Comparison of ENCODE assay signal across 8 cellular contexts in genomic region chr1:37553927-37554808, GRCh38. TPM values are rescaled to one million over a fixed set of nuclear protein-coding genes. Genes with fewer than 3 reads are reported as not detected.
DNase-seq lines count a peak whose midpoint lies in the region; ATAC-seq, FAIRE-seq and TF ChIP-seq lines count a peak whose summit lies in the region.

Gene SNIP1 (minus strand): TSS chr1:37554293. CDS start chr1:37554229, 64 bp downstream.

- H2AK9ac ChIP-seq in IMR-90 (replicated peaks; ENCODE audit: low read depth, low read length, poor library complexity), result peak within 1 kb of the TSS; percentile 7

- H3K27ac ChIP-seq in CD8-positive, alpha-beta memory T cell (ENCODE audit: low read depth, low read length), result peak within 1 kb of the TSS; percentile 94
- H3K27ac ChIP-seq in IMR-90 (ENCODE audit: insufficient read depth, low read length) (peak within 1 kb of the TSS; percentile 70), OCI-LY7 (ENCODE audit: low read depth, low read length, poor library complexity, severe bottlenecking) (peak within 1 kb of the TSS; percentile 42), endothelial cell of umbilical vein (ENCODE audit: insufficient read depth, low read depth, low read length) (peak within 1 kb of the TSS; percentile 76)

- H3K14ac ChIP-seq in IMR-90 (replicated peaks; ENCODE audit: low read depth, low read length), result peak within 1 kb of the TSS; percentile 39

- H3K9ac ChIP-seq in IMR-90 (ENCODE audit: low read depth, low read length), result peak within 1 kb of the TSS; percentile 78
- H3K9ac ChIP-seq in endothelial cell of umbilical vein (replicated peaks; ENCODE audit: extremely low read depth, insufficient read depth, low read length), result peak within 1 kb of the TSS; percentile 94

- H3K56ac ChIP-seq in IMR-90 (ENCODE audit: extremely low read depth, insufficient read depth, low read length), result no peak within 1 kb of the TSS

- H3K27ac Mint-ChIP-seq in CD8-positive, alpha-beta memory T cell, result peak within 1 kb of the TSS; percentile 90 to 100 (median 99)

- H4K8ac ChIP-seq in IMR-90 (ENCODE audit: low read depth in 2 of 2, low read length in 2 of 2), result peak within 1 kb of the TSS; percentile 68 to 87

- H3K79me1 ChIP-seq in IMR-90 (ENCODE audit: low read depth in 1 of 2, low read length in 2 of 2), result peaks cover 9 to 28% of the 10 kb centered on the region in 2 experiments; a peak in 3 of 4 replicates

- POLR2A ChIA-PET in CD8-positive, alpha-beta memory T cell (lab: Charles Lee), result interaction anchor here (1.0 to 1.4 kb wide), 5 partner anchors 38 to 305 kb away, joined by 3 to 7 read pairs (median 3); partner anchors contain the start of genes CDCA8, MEAF6 and MTF1
- POLR2A ChIA-PET in IMR-90 (lab: Charles Lee; ENCODE audit: unreplicated experiment) (no interaction called here), OCI-LY7 (lab: Charles Lee) (interaction anchor here (0.6 kb wide), 2 partner anchors 23 to 145 kb away, joined by 3 read pairs; no protein-coding TSS in a partner anchor), endothelial cell of umbilical vein (lab: Charles Lee) (interaction anchor here (1.5 kb wide), 1 partner anchor 39 kb away, joined by 3 read pairs; the partner anchor contains the start of gene MEAF6)

- no peak within 1 kb of the TSS for H2BK20ac ChIP-seq in IMR-90 (ENCODE audit: low read depth, low read length)

- H3K4me2 ChIP-seq in IMR-90 (ENCODE audit: low read depth, low read length) (peak within 1 kb of the TSS; percentile 99), OCI-LY7 (ENCODE audit: low read length) (peak within 1 kb of the TSS; percentile 84), endothelial cell of umbilical vein (ENCODE audit: insufficient read depth, low read length) (peak within 1 kb of the TSS; percentile 90)

- peak within 1 kb of the TSS; percentile 97 for H3K4me3 ChIP-seq in CD8-positive, alpha-beta memory T cell (ENCODE audit: low read length)
- H3K4me3 ChIP-seq in IMR-90 (ENCODE audit: insufficient read depth, low read depth, low read length) (peak within 1 kb of the TSS; percentile 88), OCI-LY7 (ENCODE audit: low read depth, low read length, poor library complexity, severe bottlenecking) (peak within 1 kb of the TSS; percentile 91), endothelial cell of umbilical vein (replicated peaks in 1 of 3; ENCODE audit: insufficient read depth in 1 of 3, low read depth in 1 of 3, low read length in 3 of 3) (peak within 1 kb of the TSS; percentile 88 to 94 (median 88))

- peak within 1 kb of the TSS; percentile 97 to 100 (median 99) for H3K4me3 Mint-ChIP-seq in CD8-positive, alpha-beta memory T cell

- H3K9me3 ChIP-seq in CD8-positive, alpha-beta memory T cell (ENCODE audit: low read length), result no peaks in the 10 kb centered on the region
- H3K9me3 ChIP-seq in IMR-90 (ENCODE audit: control insufficient read depth, insufficient read depth, low read length) (no peaks in the 10 kb centered on the region), OCI-LY7 (ENCODE audit: low read length) (peaks cover 12% of the 10 kb centered on the region), endothelial cell of umbilical vein (replicated peaks; ENCODE audit: control insufficient read depth, insufficient read depth, low read length) (no peaks in the 10 kb centered on the region)

- H2BK15ac ChIP-seq in IMR-90 (ENCODE audit: low read depth, low read length), result no peak within 1 kb of the TSS

- TF ChIP-seq POLR2A in IMR-90 (IDR thresholded peaks at IDR 0.05; ENCODE audit: low read depth, low read length) (peak; percentile 94), endothelial cell of umbilical vein (IDR thresholded peaks at IDR 0.05; ENCODE audit: low read depth, low read length) (peak; percentile 56)

- no peaks in the 10 kb centered on the region for H3K9me2 ChIP-seq in OCI-LY7 (ENCODE audit: insufficient read depth, low read length)

- H2AK5ac ChIP-seq in IMR-90 (ENCODE audit: low read depth, low read length), result peak within 1 kb of the TSS; percentile 62

- peak within 1 kb of the TSS; percentile 74 for H3K4ac ChIP-seq in IMR-90 (ENCODE audit: low read depth, low read length)

- H3K9me1 ChIP-seq in IMR-90 (ENCODE audit: insufficient read depth, low read length) (peaks cover 4% of the 10 kb centered on the region; the same call in 1 of the 2 replicates), endothelial cell of umbilical vein (replicated peaks; ENCODE audit: control insufficient read depth, extremely low read depth, insufficient read depth, low read length) (no peaks in the 10 kb centered on the region)

- H3K18ac ChIP-seq in IMR-90 (ENCODE audit: low read depth, low read length), result no peak within 1 kb of the TSS

- H2AFZ ChIP-seq in IMR-90 (replicated peaks; ENCODE audit: low read length, poor library complexity) (peak within 1 kb of the TSS; percentile 91), OCI-LY7 (ENCODE audit: low read length) (peak within 1 kb of the TSS; percentile 77; the same call in 1 of the 2 replicates), endothelial cell of umbilical vein (ENCODE audit: low read depth, low read length) (peak within 1 kb of the TSS; percentile 79)

- H3K4me1 Mint-ChIP-seq in CD8-positive, alpha-beta memory T cell, result peaks cover 36 to 52% (median 44%) of the 10 kb centered on the region in 3 donors

- peak; percentile 90 for ATAC-seq in GM21390 (IDR thresholded peaks at IDR 0.05; ENCODE audit: unreplicated experiment)
- ATAC-seq in IMR-90 (ENCODE audit: low read depth), result peak; percentile 71

- in situ Hi-C loops in IMR-90 (cut with MboI; ENCODE audit: low sequenced_read_pairs), result no loop called here

- TF ChIP-seq CTCF in IMR-90 (conservative IDR thresholded peaks at IDR 0.05; ENCODE audit: low read depth, low read length) (no peak), OCI-LY7 (conservative IDR thresholded peaks at IDR 0.05; ENCODE audit: low read length) (no peak), endothelial cell of umbilical vein (IDR thresholded peaks at IDR 0.05; ENCODE audit: extremely low read depth in 1 of 2, insufficient read depth in 1 of 2, low read depth in 1 of 2, low read length in 2 of 2) (no peak)

- peaks cover 18% of the 10 kb centered on the region for H3K4me1 ChIP-seq in CD8-positive, alpha-beta memory T cell (ENCODE audit: insufficient read depth, low read length)
- H3K4me1 ChIP-seq in IMR-90 (ENCODE audit: control insufficient read depth, insufficient read depth, low read length) (peaks cover 3% of the 10 kb centered on the region), OCI-LY7 (ENCODE audit: insufficient read depth, low read length, poor library complexity, severe bottlenecking) (peaks cover 12% of the 10 kb centered on the region), endothelial cell of umbilical vein (ENCODE audit: control insufficient read depth, extremely low read depth, insufficient read depth, low read length) (peaks cover 14% of the 10 kb centered on the region)

- H3K23ac ChIP-seq in IMR-90 (ENCODE audit: low read depth, low read length), result peak within 1 kb of the TSS; percentile 22

- peak; percentile 98 for FAIRE-seq in endothelial cell of umbilical vein (lab: Jason Lieb, UNC)

- peaks cover 2 to 11% of the 10 kb centered on the region in 2 donors for H3K27me3 Mint-ChIP-seq in CD8-positive, alpha-beta memory T cell

- no peaks in the 10 kb centered on the region for H3K9me3 Mint-ChIP-seq in CD8-positive, alpha-beta memory T cell

- intact Hi-C loops in IMR-90 (cut with micrococcal nuclease) (no loop called here), OCI-LY7 (cut with micrococcal nuclease; ENCODE audit: unreplicated experiment) (no loop called here), endothelial cell of umbilical vein (cut with micrococcal nuclease) (loop anchor here (1.0 to 5.0 kb wide), 4 partner anchors 20 to 97 kb away; partner anchors contain the start of gene MEAF6)

- no TSS peak for BruUV-seq in IMR-90 (replicated peaks; lab: Mats Ljungman, UMichigan)
- BruUV-seq in OCI-LY7 (replicated peaks; lab: Mats Ljungman, UMichigan), result no TSS peak
- BruUV-seq in endothelial cell of umbilical vein (replicated peaks; lab: Mats Ljungman, UMichigan), result no TSS peak

- H4K20me1 ChIP-seq in IMR-90 (ENCODE audit: insufficient read depth, low read length) (peaks cover 16% of the 10 kb centered on the region; the same call in 1 of the 2 replicates), OCI-LY7 (ENCODE audit: insufficient read depth, low read length) (peaks cover 9% of the 10 kb centered on the region), endothelial cell of umbilical vein (replicated peaks; ENCODE audit: control insufficient read depth, extremely low read depth, insufficient read depth, low read length) (no peaks in the 10 kb centered on the region)

- CTCF ChIA-PET in CD8-positive, alpha-beta memory T cell (lab: Charles Lee), result interaction anchor here (1.2 to 1.7 kb wide), 4 partner anchors 39 to 128 kb away, joined by 3 to 7 read pairs (median 4); partner anchors contain the start of gene MEAF6
- CTCF ChIA-PET in IMR-90 (lab: Yijun Ruan, JAX) (no interaction called here), OCI-LY7 (lab: Charles Lee; ENCODE audit: unreplicated experiment) (no interaction called here), endothelial cell of umbilical vein (lab: Charles Lee) (interaction anchor here (0.6 to 1.7 kb wide), 4 partner anchors 10 to 128 kb away, joined by 3 to 10 read pairs (median 4); partner anchors contain the start of gene MEAF6)

- H4K5ac ChIP-seq in IMR-90 (ENCODE audit: low read depth, low read length), result peak within 1 kb of the TSS; percentile 53

- peaks cover 0 to 44% (median 4%) of the 10 kb centered on the region in 3 donors for H3K36me3 Mint-ChIP-seq in CD8-positive, alpha-beta memory T cell

- H3K36me3 ChIP-seq in CD8-positive, alpha-beta memory T cell (ENCODE audit: insufficient read depth, low read length), result no peaks in the 10 kb centered on the region
- H3K36me3 ChIP-seq in IMR-90 (ENCODE audit: control insufficient read depth, insufficient read depth, low read length) (peaks cover 10% of the 10 kb centered on the region), OCI-LY7 (ENCODE audit: insufficient read depth, low read length) (peaks cover 22% of the 10 kb centered on the region), endothelial cell of umbilical vein (ENCODE audit: control insufficient read depth in 2 of 2, extremely low read depth in 1 of 2, insufficient read depth in 2 of 2, low read length in 2 of 2) (peaks cover 0 to 2% of the 10 kb centered on the region in 2 experiments)

- peak within 1 kb of the TSS; percentile 42; the same call in 1 of the 2 replicates for H2BK120ac ChIP-seq in IMR-90 (ENCODE audit: low read depth, low read length)

- WGBS in IMR-90 (ENCODE audit: extremely low coverage in 2 of 2, insufficient read length in 1 of 2), 2 experiments, result 18% methylated on average over 26 of the region's 54 CpGs; no CpG with 5 or more reads in 1 of the 2 experiments

- peak within 1 kb of the TSS; percentile 61 for H2BK5ac ChIP-seq in IMR-90 (ENCODE audit: low read depth, low read length, poor library complexity, severe bottlenecking)

- peak; percentile 80 to 95 (median 90) for DNase-seq in CD8-positive, alpha-beta memory T cell
- DNase-seq in IMR-90 (peak; percentile 88), OCI-LY7 (ENCODE audit: low spot score) (peak; percentile 95), endothelial cell of umbilical vein (ENCODE audit: low read depth, low spot score) (peak; percentile 93), midbrain (lab: John Stamatoyannopoulos, UW) (peak; percentile 97)
- DNase-seq in activated CD8-positive, alpha-beta memory T cell treated with anti-CD3 and anti-CD28 coated beads, Interleukin-2, amount 50 U/mL, for 48 hours, result peak; percentile 90
- peak; percentile 83 for DNase-seq in stimulated activated CD8-positive, alpha-beta memory T cell treated with anti-CD3 and anti-CD28 coated beads, Interleukin-15, amount 100 ng/mL, for 48 hours (ENCODE audit: low read depth in 2 of 2)

- dilution Hi-C loops in IMR-90 (cut with HindIII; ENCODE audit: low sequenced_read_pairs, unreplicated experiment), result no loop called here
- dilution Hi-C loops in endothelial cell of umbilical vein (cut with MboI; ENCODE audit: extremely low pct_ligation_motif_present, low sequenced_read_pairs), result no loop called here

- peak within 1 kb of the TSS; percentile 53 for H4K91ac ChIP-seq in IMR-90 (ENCODE audit: insufficient read depth, low read depth, low read length)

- 0 out of 2 replicates have a peak, but pooled peaks have one; percentile 1 for TF ChIP-seq RAD21 in IMR-90 (IDR thresholded peaks at IDR 0.05; ENCODE audit: low read length)

- H3K79me2 ChIP-seq in OCI-LY7 (ENCODE audit: insufficient read depth, low read depth, low read length) (peaks cover 16% of the 10 kb centered on the region), endothelial cell of umbilical vein (ENCODE audit: control insufficient read depth, insufficient read depth, low read length) (peaks cover 36% of the 10 kb centered on the region)

- no peaks in the 10 kb centered on the region for H3K27me3 ChIP-seq in CD8-positive, alpha-beta memory T cell (ENCODE audit: insufficient read depth, low read length, poor library complexity, severe bottlenecking)
- no peaks in the 10 kb centered on the region for H3K27me3 ChIP-seq in IMR-90 (ENCODE audit: control insufficient read depth, insufficient read depth, low read length)
- H3K27me3 ChIP-seq in endothelial cell of umbilical vein (ENCODE audit: control insufficient read depth in 2 of 2, insufficient read depth in 2 of 2, low read length in 2 of 2), result no peaks in the 10 kb centered on the region

RNA-seq across cellular contexts. Expression of gene SNIP1, which starts in this region (rescaled TPM):
- total RNA-seq in CD8-positive, alpha-beta memory T cell, result 10 to 100 TPM; 23.4 to 25.8 TPM
- 6.3 TPM for polyA plus RNA-seq in CD8-positive, alpha-beta memory T cell
- total RNA-seq in IMR-90 (2012; rRNA removed) (11.3 and 13.9 TPM in 2 replicates), OCI-LY7 (2022) (24.2 and 24.7 TPM in 2 replicates), endothelial cell of umbilical vein (18.4 and 19.6 TPM in 2 replicates)
- polyA plus RNA-seq in IMR-90 (2012; rRNA removed) (6.8 and 7.7 TPM in 2 replicates), endothelial cell of umbilical vein (3.7 and 5.0 TPM in 2 replicates)
- polyA plus RNA-seq in IMR-90 (2012; cell fraction: cytosol; rRNA removed), result 6.9 and 9.1 TPM in 2 replicates
- polyA plus RNA-seq in IMR-90 (2012; cell fraction: nucleus; rRNA removed; ENCODE audit: low replicate concordance), result 5.5 and 12.0 TPM in 2 replicates
- 14.7 and 19.2 TPM in 2 replicates for total RNA-seq in OCI-LY7 (2014; rRNA removed; shearing (Covaris generic))
- polyA plus RNA-seq in endothelial cell of umbilical vein (2011; cell fraction: cytosol; rRNA removed), result 3.5 and 4.4 TPM in 2 replicates
- polyA plus RNA-seq in endothelial cell of umbilical vein (2011; cell fraction: nucleus; rRNA removed), result 10.6 and 12.2 TPM in 2 replicates
- 6.6 TPM in 2 replicates for polyA plus RNA-seq in endothelial cell of umbilical vein (2012)
- polyA minus RNA-seq in endothelial cell of umbilical vein, result 9.1 and 9.8 TPM in 2 replicates
- polyA minus RNA-seq in endothelial cell of umbilical vein (2011; cell fraction: cytosol; rRNA and poly(A)+ RNA removed), result 6.1 TPM
- 17.6 and 21.3 TPM in 2 replicates for polyA minus RNA-seq in endothelial cell of umbilical vein (2011; cell fraction: nucleus; rRNA and poly(A)+ RNA removed)

Comparison
In these comparisons a context has a peak if more than half of its experiments do, and no peak if none do; other contexts are left out.
1. Peak in every context shown above with its lines: DNase-seq, ATAC-seq, H3K4me3 ChIP-seq and H3K27ac ChIP-seq.
2. H3K27ac ChIP-seq: peak in every context shown above with its lines; median percentile 94 in CD8-positive, alpha-beta memory T cell; 76 in endothelial cell of umbilical vein; 70 in IMR-90; 42 in OCI-LY7.
3. CTCF ChIA-PET loops: an anchor here in CD8-positive, alpha-beta memory T cell (1.2 to 1.7 kb wide) and endothelial cell of umbilical vein (0.6 to 1.7 kb wide); none called in IMR-90 and OCI-LY7.